In genomic region chr9:124894741-124895170, GRCh38 we compare ENCODE assay signal across 8 cellular contexts. TPM values are rescaled to one million over a fixed set of nuclear protein-coding genes. Genes with fewer than 3 reads are reported as not detected.
A peak's percentile ranks its signal among the peaks of the same experiment; 100 is the strongest.
DNase-seq lines count a peak whose midpoint lies in the region; ATAC-seq, FAIRE-seq and TF ChIP-seq lines count a peak whose summit lies in the region.

No MANE protein-coding gene starts in this region.

- CTCF ChIA-PET in OCI-LY7 (lab: Charles Lee; ENCODE audit: unreplicated experiment) (no interaction called here), K562 (lab: Yijun Ruan, JAX; ENCODE audit: low intra/inter-chr PET ratio) (interaction anchor here (0.9 to 1.3 kb wide), 2 partner anchors 120 to 123 kb away, joined by 4 to 15 read pairs; partner anchors contain the start of gene NR6A1)

- H3K9ac ChIP-seq in K562 (ENCODE audit: insufficient read depth in 1 of 2, low read depth in 2 of 2, low read length in 2 of 2) = no peak overlapping the region; a peak in 1 of 4 replicates

- TF ChIP-seq CTCF in OCI-LY7 (conservative IDR thresholded peaks at IDR 0.05; ENCODE audit: low read length) (peak; percentile 88), K562 (IDR thresholded peaks at IDR 0.05 in 2 of 3, conservative IDR thresholded peaks at IDR 0.05 in 1 of 3; ENCODE audit: insufficient read depth in 2 of 3, low read depth in 1 of 3, low read length in 3 of 3) (peak; percentile 52 to 67 (median 53); a peak in 5 of 6 replicates), testis (IDR thresholded peaks at IDR 0.05) (no peak)

- H3K27ac ChIP-seq in OCI-LY7 (ENCODE audit: low read depth, low read length, poor library complexity, severe bottlenecking) (no peak overlapping the region), K562 (ENCODE audit: extremely low read depth, low read depth, low read length) (no peak overlapping the region), testis (no peak overlapping the region)

- H3K4me3 ChIP-seq in OCI-LY7 (ENCODE audit: low read depth, low read length, poor library complexity, severe bottlenecking) (no peak overlapping the region), K562 (no peak overlapping the region), testis (no peak overlapping the region)

- no peak for TF ChIP-seq POLR2A in K562 (conservative IDR thresholded peaks at IDR 0.05)
- no peak for TF ChIP-seq POLR2A in testis (IDR thresholded peaks at IDR 0.05)

- peak; percentile 79 for ATAC-seq in K562
- ATAC-seq in left lobe of liver = peak; percentile 75
- ATAC-seq in HG02970 (IDR thresholded peaks at IDR 0.05; ENCODE audit: low FRiP score, unreplicated experiment) = no peak

- no peaks in the 10 kb centered on the region for H4K20me1 ChIP-seq in OCI-LY7 (ENCODE audit: insufficient read depth, low read length)
- 0 out of 2 replicates have a peak, but pooled peaks cover 3% of the 10 kb centered on the region for H4K20me1 ChIP-seq in K562 (replicated peaks; ENCODE audit: control insufficient read depth, insufficient read depth, low read length)

- no peaks in the 10 kb centered on the region for H3K79me2 ChIP-seq in OCI-LY7 (ENCODE audit: insufficient read depth, low read depth, low read length)
- H3K79me2 ChIP-seq in K562 (ENCODE audit: control insufficient read depth, insufficient read depth, low read length) = no peaks in the 10 kb centered on the region

- H3K27me3 ChIP-seq in K562 (ENCODE audit: control insufficient read depth in 2 of 2, insufficient read depth in 2 of 2, low read length in 2 of 2) = no peaks in the 10 kb centered on the region
- no peaks in the 10 kb centered on the region for H3K27me3 ChIP-seq in testis

- POLR2A ChIA-PET in OCI-LY7 (lab: Charles Lee) (no interaction called here), K562 (lab: Yijun Ruan, JAX) (interaction anchor here (2.3 kb wide), 1 partner anchor 17 kb away, joined by 11 read pairs; no protein-coding TSS in a partner anchor)

- peaks cover 8% of the 10 kb centered on the region for H3K4me1 ChIP-seq in OCI-LY7 (ENCODE audit: insufficient read depth, low read length, poor library complexity, severe bottlenecking)
- peaks cover 8 to 11% of the 10 kb centered on the region in 2 experiments; a peak in 4 of 5 replicates for H3K4me1 ChIP-seq in K562 (replicated peaks in 1 of 2; ENCODE audit: control insufficient read depth in 2 of 2, insufficient read depth in 2 of 2, low read length in 2 of 2)
- H3K4me1 ChIP-seq in testis = no peaks in the 10 kb centered on the region

- H3K36me3 ChIP-seq in OCI-LY7 (ENCODE audit: insufficient read depth, low read length) = peaks cover 65% of the 10 kb centered on the region
- H3K36me3 ChIP-seq in K562 (ENCODE audit: control insufficient read depth, insufficient read depth, low read length) = peaks cover 62% of the 10 kb centered on the region
- H3K36me3 ChIP-seq in testis (ENCODE audit: low read depth, missing control alignments) = no peaks in the 10 kb centered on the region

- H3K9me2 ChIP-seq in OCI-LY7 (ENCODE audit: insufficient read depth, low read length) = no peaks in the 10 kb centered on the region

- DNase-seq in A172 (ENCODE audit: low spot score) (peak; percentile 41), EL (peak; percentile 46), OCI-LY7 (ENCODE audit: low spot score) (peak; percentile 83), K562 (ENCODE audit: extremely low read depth in 1 of 4, low spot score in 3 of 4) (peak in 1 of 4 experiments; percentile 45), left lobe of liver (ENCODE audit: low spot score) (no peak), GOT3 (lab: John Stamatoyannopoulos, UW) (no peak), testis (no peak)

- no peak for TF ChIP-seq EP300 in K562 (IDR thresholded peaks at IDR 0.05; ENCODE audit: low read length)

- H3K9me3 ChIP-seq in OCI-LY7 (ENCODE audit: low read length) (no peaks in the 10 kb centered on the region), K562 (replicated peaks; ENCODE audit: control insufficient read depth, insufficient read depth, low read depth, low read length) (no peaks in the 10 kb centered on the region; the same call in 1 of the 2 replicates), testis (no peaks in the 10 kb centered on the region)

- H2AFZ ChIP-seq in OCI-LY7 (ENCODE audit: low read length) (no peak overlapping the region), K562 (ENCODE audit: low read depth, low read length) (no peak overlapping the region)

- intact Hi-C loops in OCI-LY7 (cut with micrococcal nuclease; ENCODE audit: unreplicated experiment) (loop anchor here (1.0 to 5.0 kb wide), 4 partner anchors 22 to 478 kb away; partner anchors contain the start of gene WDR38), K562 (cut with micrococcal nuclease) (loop anchor here (1.0 to 5.0 kb wide), 2 partner anchors 37 to 120 kb away; no protein-coding TSS in a partner anchor), testis (cut with DNase I; ENCODE audit: low total_unique reads) (no loop called here)

- TF ChIP-seq RAD21 in K562 (CRISPR knock-in tag; conservative IDR thresholded peaks at IDR 0.05 in 1 of 2, IDR thresholded peaks at IDR 0.05 in 1 of 2) = peak; percentile 43 to 58; a peak in 3 of 4 replicates

- BruUV-seq in OCI-LY7 (replicated peaks; lab: Mats Ljungman, UMichigan) = no TSS peak
- BruUV-seq in K562 (replicated peaks; lab: Mats Ljungman, UMichigan) = no TSS peak

- H3K4me2 ChIP-seq in OCI-LY7 (ENCODE audit: low read length) (no peak overlapping the region), K562 (ENCODE audit: insufficient read depth, low read length) (no peak overlapping the region)

- peak; percentile 73 for FAIRE-seq in K562 (lab: Jason Lieb, UNC)

- in situ Hi-C loops in K562 (cut with MboI) = no loop called here

- no peaks in the 10 kb centered on the region for H3K9me1 ChIP-seq in K562 (ENCODE audit: control insufficient read depth, insufficient read depth, low read length)

RNA-seq across cellular contexts. Expression of gene ARPC5L, which starts 32.8 kb away (rescaled TPM):
- total RNA-seq in A172 (2014; rRNA removed; shearing (Covaris generic)) = 61.5 and 62.1 TPM in 2 replicates
- total RNA-seq in OCI-LY7 (2014; rRNA removed; shearing (Covaris generic)) = 70.0 and 74.0 TPM in 2 replicates
- total RNA-seq in OCI-LY7 (2022) (91.5 and 107 TPM in 2 replicates), K562 (2014; rRNA removed) (63.8 and 64.3 TPM in 2 replicates), K562 (2014; rRNA removed; fragmentation: Illumina TruSeq; extraction: Trizol) (56.8 and 63.7 TPM in 2 replicates), K562 (2015; rRNA removed; fragmentation: Illumina TruSeq; extraction: Trizol) (63.9 and 64.1 TPM in 2 replicates), K562 (2021) (58.1 and 65.2 TPM in 2 replicates), left lobe of liver (16.4 TPM), testis (10 to 100 TPM; 64.7 to 75.4 TPM)
- total RNA-seq in K562 (2011; cell fraction: chromatin; rRNA removed; ENCODE audit: low replicate concordance) = 58.8 and 69.4 TPM in 2 replicates
- total RNA-seq in K562 (2011; cell fraction: nucleolus; rRNA removed) = 35.7 and 42.4 TPM in 2 replicates
- total RNA-seq in K562 (2011; cell fraction: nucleoplasm; rRNA removed) = 46.7 and 58.8 TPM in 2 replicates
- polyA plus RNA-seq in K562 (2011; rRNA removed) (62.9 and 89.7 TPM in 2 replicates), K562 (2014; fragmentation: Illumina TruSeq; extraction: Trizol) (50.7 and 51.8 TPM in 2 replicates), K562 (2014; fragmentation: Nextera tagmentation; extraction: Ambion mirVana) (10 to 100 TPM; 25.4 to 26.3 TPM), K562 (2014; rRNA removed) (111 and 113 TPM in 2 replicates), testis (ENCODE audit: insufficient read depth, low read depth, low replicate concordance) (111 TPM)
- polyA plus RNA-seq in K562 (2011; cell fraction: cytosol; rRNA removed) = 44.8 TPM in 2 replicates
- polyA plus RNA-seq in K562 (2011; cell fraction: nucleus; rRNA removed) = 26.6 and 32.7 TPM in 2 replicates
- polyA plus RNA-seq in K562 (2012) = 58.5 and 69.9 TPM in 2 replicates
- 42.7 and 53.5 TPM in 2 replicates for polyA minus RNA-seq in K562 (2011; rRNA and poly(A)+ RNA removed)
- 15.4 and 22.6 TPM in 2 replicates for polyA minus RNA-seq in K562 (2011; cell fraction: cytosol; rRNA and poly(A)+ RNA removed)
- 12.3 and 12.5 TPM in 2 replicates for polyA minus RNA-seq in K562 (2011; cell fraction: nucleus; rRNA and poly(A)+ RNA removed)

RNA-seq across cellular contexts. Expression of gene RPL35, which starts 33.0 kb away (rescaled TPM):
- 2,941 and 5,977 TPM in 2 replicates for total RNA-seq in A172 (2014; rRNA removed; shearing (Covaris generic))
- 4,825 and 6,190 TPM in 2 replicates for total RNA-seq in OCI-LY7 (2014; rRNA removed; shearing (Covaris generic))
- total RNA-seq in OCI-LY7 (2022) (1,679 and 1,713 TPM in 2 replicates), K562 (2014; rRNA removed) (3,379 and 5,070 TPM in 2 replicates), K562 (2014; rRNA removed; fragmentation: Illumina TruSeq; extraction: Trizol) (1,284 and 1,755 TPM in 2 replicates), K562 (2015; rRNA removed; fragmentation: Illumina TruSeq; extraction: Trizol) (3,383 and 3,546 TPM in 2 replicates), K562 (2021) (2,106 and 2,300 TPM in 2 replicates), left lobe of liver (386 TPM), testis (1,000 to 10,000 TPM in 1 of 2 donors, 100 to 1,000 TPM in 1; 902 to 1,286 TPM)
- total RNA-seq in K562 (2011; cell fraction: chromatin; rRNA removed; ENCODE audit: low replicate concordance) = 82.3 and 233 TPM in 2 replicates
- 710 and 759 TPM in 2 replicates for total RNA-seq in K562 (2011; cell fraction: nucleolus; rRNA removed)
- 556 and 654 TPM in 2 replicates for total RNA-seq in K562 (2011; cell fraction: nucleoplasm; rRNA removed)
- polyA plus RNA-seq in K562 (2011; rRNA removed) (2,343 and 2,530 TPM in 2 replicates), K562 (2014; fragmentation: Illumina TruSeq; extraction: Trizol) (3,405 and 3,414 TPM in 2 replicates), K562 (2014; fragmentation: Nextera tagmentation; extraction: Ambion mirVana) (1,000 to 10,000 TPM; 4,709 to 5,101 TPM), K562 (2014; rRNA removed) (4,604 and 5,028 TPM in 2 replicates), testis (ENCODE audit: insufficient read depth, low read depth, low replicate concordance) (1,119 TPM)
- polyA plus RNA-seq in K562 (2011; cell fraction: cytosol; rRNA removed) = 2,634 and 3,242 TPM in 2 replicates
- 2,032 and 2,780 TPM in 2 replicates for polyA plus RNA-seq in K562 (2011; cell fraction: nucleus; rRNA removed)
- 2,776 and 4,833 TPM in 2 replicates for polyA plus RNA-seq in K562 (2012)
- polyA minus RNA-seq in K562 (2011; rRNA and poly(A)+ RNA removed) = 286 and 426 TPM in 2 replicates
- polyA minus RNA-seq in K562 (2011; cell fraction: cytosol; rRNA and poly(A)+ RNA removed) = 256 and 334 TPM in 2 replicates
- 214 and 338 TPM in 2 replicates for polyA minus RNA-seq in K562 (2011; cell fraction: nucleus; rRNA and poly(A)+ RNA removed)

RNA-seq across cellular contexts. Expression of gene WDR38, which starts 41.5 kb away (rescaled TPM):
- total RNA-seq in A172 (2014; rRNA removed; shearing (Covaris generic)) = not detected in 2 replicates
- total RNA-seq in OCI-LY7 (2014; rRNA removed; shearing (Covaris generic)) = not detected in 2 replicates
- total RNA-seq in OCI-LY7 (2022) (not detected in 2 replicates), K562 (2014; rRNA removed) (not detected in 2 replicates), K562 (2014; rRNA removed; fragmentation: Illumina TruSeq; extraction: Trizol) (not detected in 2 replicates), K562 (2015; rRNA removed; fragmentation: Illumina TruSeq; extraction: Trizol) (not detected in 2 replicates), K562 (2021) (not detected in 2 replicates), left lobe of liver (not detected), testis (1 to 10 TPM; 3.2 to 7.6 TPM)
- not detected in 2 replicates for total RNA-seq in K562 (2011; cell fraction: chromatin; rRNA removed; ENCODE audit: low replicate concordance)
- not detected in 2 replicates for total RNA-seq in K562 (2011; cell fraction: nucleolus; rRNA removed)
- total RNA-seq in K562 (2011; cell fraction: nucleoplasm; rRNA removed) = not detected in 2 replicates
- polyA plus RNA-seq in K562 (2011; rRNA removed) (not detected in 2 replicates), K562 (2014; fragmentation: Illumina TruSeq; extraction: Trizol) (not detected in 2 replicates), K562 (2014; fragmentation: Nextera tagmentation; extraction: Ambion mirVana) (not detected), K562 (2014; rRNA removed) (not detected in 2 replicates), testis (ENCODE audit: insufficient read depth, low read depth, low replicate concordance) (11.8 TPM)
- polyA plus RNA-seq in K562 (2011; cell fraction: cytosol; rRNA removed) = not detected in 2 replicates
- polyA plus RNA-seq in K562 (2011; cell fraction: nucleus; rRNA removed) = not detected in 2 replicates
- polyA plus RNA-seq in K562 (2012) = 0.05 TPM in 1 of 2 replicates, not detected in the other
- not detected in 2 replicates for polyA minus RNA-seq in K562 (2011; rRNA and poly(A)+ RNA removed)
- polyA minus RNA-seq in K562 (2011; cell fraction: cytosol; rRNA and poly(A)+ RNA removed) = not detected in 2 replicates
- polyA minus RNA-seq in K562 (2011; cell fraction: nucleus; rRNA and poly(A)+ RNA removed) = not detected in 2 replicates

RNA-seq across cellular contexts. Expression of gene GOLGA1, which starts 46.1 kb away (rescaled TPM):
- total RNA-seq in A172 (2014; rRNA removed; shearing (Covaris generic)) = 19.3 and 24.3 TPM in 2 replicates
- 15.1 and 19.2 TPM in 2 replicates for total RNA-seq in OCI-LY7 (2014; rRNA removed; shearing (Covaris generic))
- total RNA-seq in OCI-LY7 (2022) (17.4 and 19.0 TPM in 2 replicates), K562 (2014; rRNA removed) (8.5 and 9.6 TPM in 2 replicates), K562 (2014; rRNA removed; fragmentation: Illumina TruSeq; extraction: Trizol) (7.3 and 10.2 TPM in 2 replicates), K562 (2015; rRNA removed; fragmentation: Illumina TruSeq; extraction: Trizol) (7.4 and 7.9 TPM in 2 replicates), K562 (2021) (9.5 and 10.5 TPM in 2 replicates), left lobe of liver (12.6 TPM), testis (10 to 100 TPM; 36.1 to 54.2 TPM)
- total RNA-seq in K562 (2011; cell fraction: chromatin; rRNA removed; ENCODE audit: low replicate concordance) = 51.0 and 72.8 TPM in 2 replicates
- total RNA-seq in K562 (2011; cell fraction: nucleolus; rRNA removed) = 14.2 and 14.7 TPM in 2 replicates
- 34.2 and 46.8 TPM in 2 replicates for total RNA-seq in K562 (2011; cell fraction: nucleoplasm; rRNA removed)
- polyA plus RNA-seq in K562 (2011; rRNA removed) (15.9 and 18.9 TPM in 2 replicates), K562 (2014; fragmentation: Illumina TruSeq; extraction: Trizol) (6.6 and 8.5 TPM in 2 replicates), K562 (2014; fragmentation: Nextera tagmentation; extraction: Ambion mirVana) (1 to 10 TPM; 2.9 to 3.9 TPM), K562 (2014; rRNA removed) (11.0 and 11.8 TPM in 2 replicates), testis (ENCODE audit: insufficient read depth, low read depth, low replicate concordance) (36.7 TPM)
- 7.2 and 10.9 TPM in 2 replicates for polyA plus RNA-seq in K562 (2011; cell fraction: cytosol; rRNA removed)
- 54.3 and 62.6 TPM in 2 replicates for polyA plus RNA-seq in K562 (2011; cell fraction: nucleus; rRNA removed)
- 4.6 and 9.1 TPM in 2 replicates for polyA plus RNA-seq in K562 (2012)
- polyA minus RNA-seq in K562 (2011; rRNA and poly(A)+ RNA removed) = 24.1 and 24.7 TPM in 2 replicates
- 2.7 and 8.6 TPM in 2 replicates for polyA minus RNA-seq in K562 (2011; cell fraction: cytosol; rRNA and poly(A)+ RNA removed)
- 10.9 and 15.9 TPM in 2 replicates for polyA minus RNA-seq in K562 (2011; cell fraction: nucleus; rRNA and poly(A)+ RNA removed)

Comparison
In these comparisons a context has a peak if more than half of its experiments do, and no peak if none do; other contexts are left out.
1. DNase-seq: peak in A172 (single experiment), EL (single experiment) and OCI-LY7 (single experiment); none in left lobe of liver (single experiment), GOT3 (single experiment) and testis (single experiment).
2. CTCF ChIP-seq: peak in OCI-LY7 (single experiment) and K562 (3 of 3); none in testis (0 of 3).